ENCODE assay signal across 11 cellular contexts in the genomic region with DNA sequence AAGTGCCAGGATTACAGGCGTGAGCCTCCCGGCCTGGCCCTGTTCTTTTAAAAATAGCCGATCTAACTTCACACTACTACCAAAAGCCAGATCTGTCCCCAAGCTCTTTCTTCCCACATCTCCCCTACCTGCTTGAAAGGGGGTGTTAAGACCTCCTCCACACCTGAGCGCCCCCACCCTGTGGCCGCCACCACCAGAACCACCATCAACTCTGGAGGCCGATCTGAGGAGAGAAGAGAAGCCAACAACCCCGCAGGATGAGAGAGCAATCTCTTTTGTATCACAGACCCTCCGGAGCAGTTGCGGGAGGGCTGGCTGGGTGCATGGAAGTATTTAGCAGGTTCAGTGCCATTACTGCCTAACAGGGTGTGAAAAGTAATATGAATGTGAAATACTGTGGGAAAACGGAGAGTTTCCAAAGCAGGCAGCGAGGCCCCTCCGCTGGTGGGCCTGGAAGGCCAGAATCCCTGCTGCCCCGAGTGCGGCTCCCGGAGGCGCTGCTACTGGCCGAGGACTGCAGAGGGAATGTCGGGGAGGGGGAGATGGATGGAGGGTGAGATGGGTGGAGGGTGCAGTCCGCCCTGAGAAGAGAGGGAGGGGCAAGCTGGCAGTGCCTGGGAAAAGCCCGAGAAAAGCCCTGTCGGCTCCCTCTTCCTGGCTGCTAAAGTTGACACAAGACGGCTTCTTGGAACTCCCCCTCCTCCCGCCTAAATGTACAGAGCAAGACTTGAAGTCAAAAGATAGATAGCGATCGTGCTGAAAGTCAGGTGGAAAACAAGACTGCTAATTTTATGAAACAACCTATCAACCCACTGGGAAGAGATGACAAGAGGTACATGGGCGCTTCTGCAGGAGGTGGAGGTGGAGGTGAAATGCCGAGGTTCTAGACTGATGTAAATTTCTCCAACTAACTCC. TPM values are rescaled to one million over a fixed set of nuclear protein-coding genes. Genes with fewer than 3 reads are reported as not detected.
DNase-seq lines count a peak whose midpoint lies in the region; ATAC-seq lines count a peak whose summit lies in the region.
"Had no signal": no experiment of that assay in that cellular context is flagged by ENCODE, and none has a peak within 500 bp of the region (broad histone marks: within the 10 kb centered on the region; RNA-seq: fewer than 3 reads in every experiment).

No MANE protein-coding gene starts in this region.

- H3K4me1 Mint-ChIP-seq in activated T-cell treated with anti-CD3 and anti-CD28 coated beads, Interleukin-2, amount 50 U/mL, for 4 hours (ENCODE audit: low read depth) = peaks cover 31% of the 10 kb centered on the region
- peaks cover 16% of the 10 kb centered on the region for H3K4me1 Mint-ChIP-seq in activated naive CD8-positive, alpha-beta T cell treated with anti-CD3 and anti-CD28 coated beads, Interleukin-2, amount 10 ng/mL, durations not matched to agents 7 days and 5 days
- H3K4me1 Mint-ChIP-seq in immature natural killer cell = peaks cover 38 to 40% of the 10 kb centered on the region in 2 donors
- peaks cover 23% of the 10 kb centered on the region for H3K4me1 Mint-ChIP-seq in stimulated activated effector memory CD8-positive, alpha-beta T cell treated with anti-CD3 and anti-CD28 coated beads, Interleukin-12 subunit alpha, Interleukin-12 subunit beta, amount 100 ng/mL, for 72 hours

- ATAC-seq in activated T-cell treated with anti-CD3 and anti-CD28 coated beads, Interleukin-2, amount 50 U/mL, for 4 hours = no peak
- ATAC-seq in activated naive CD8-positive, alpha-beta T cell treated with anti-CD3 and anti-CD28 coated beads, Interleukin-2, amount 10 ng/mL, durations not matched to agents 7 days and 5 days (ENCODE audit: low read depth) = no peak
- ATAC-seq in stimulated activated effector memory CD8-positive, alpha-beta T cell treated with anti-CD3 and anti-CD28 coated beads, Interleukin-12 subunit alpha, Interleukin-12 subunit beta, amount 100 ng/mL, for 72 hours = no peak

- no peak for DNase-seq in activated T-cell treated with anti-CD3 and anti-CD28 coated beads, Interleukin-2, amount 50 U/mL, for 4 hours
- no peak for DNase-seq in activated T-cell treated with anti-CD3 and anti-CD28 coated beads, Interleukin-2, amount 50 U/mL, for 1 hour
- no peak for DNase-seq in activated naive CD8-positive, alpha-beta T cell treated with anti-CD3 and anti-CD28 coated beads, Interleukin-2, amount 10 ng/mL, durations not matched to agents 7 days and 5 days
- DNase-seq in immature natural killer cell (no peak), ureter (ENCODE audit: low spot score) (no peak), NCI-H1105 treated with DMSO at 0.1 percent for 48 hours (lab: John Stamatoyannopoulos, UW) (no peak), midbrain (lab: John Stamatoyannopoulos, UW) (no peak)
- DNase-seq in stimulated activated effector memory CD8-positive, alpha-beta T cell treated with anti-CD3 and anti-CD28 coated beads, Interleukin-12 subunit alpha, Interleukin-12 subunit beta, amount 100 ng/mL, for 72 hours (ENCODE audit: low spot score in 2 of 2) = no peak
- DNase-seq: ACHN; activated CD4-positive, alpha-beta T cell treated with anti-CD3 and anti-CD28 coated beads for 48 hours; occipital lobe had no signal

- H3K9me3 Mint-ChIP-seq in activated T-cell treated with anti-CD3 and anti-CD28 coated beads, Interleukin-2, amount 50 U/mL, for 4 hours = no peaks in the 10 kb centered on the region
- H3K9me3 Mint-ChIP-seq in activated naive CD8-positive, alpha-beta T cell treated with anti-CD3 and anti-CD28 coated beads, Interleukin-2, amount 10 ng/mL, durations not matched to agents 7 days and 5 days = no peaks in the 10 kb centered on the region
- H3K9me3 Mint-ChIP-seq in immature natural killer cell = peaks cover 0 to 37% (median 7%) of the 10 kb centered on the region in 6 donors
- no peaks in the 10 kb centered on the region for H3K9me3 Mint-ChIP-seq in stimulated activated effector memory CD8-positive, alpha-beta T cell treated with anti-CD3 and anti-CD28 coated beads, Interleukin-12 subunit alpha, Interleukin-12 subunit beta, amount 100 ng/mL, for 72 hours

- POLR2A ChIA-PET in activated naive CD8-positive, alpha-beta T cell treated with anti-CD3 and anti-CD28 coated beads, Interleukin-2, amount 10 ng/mL, durations not matched to agents 7 days and 5 days (lab: Charles Lee) = no interaction called here

- peaks cover 95% of the 10 kb centered on the region for H3K27me3 Mint-ChIP-seq in activated T-cell treated with anti-CD3 and anti-CD28 coated beads, Interleukin-2, amount 50 U/mL, for 4 hours (ENCODE audit: low read depth)
- H3K27me3 Mint-ChIP-seq in activated naive CD8-positive, alpha-beta T cell treated with anti-CD3 and anti-CD28 coated beads, Interleukin-2, amount 10 ng/mL, durations not matched to agents 7 days and 5 days = peaks cover 94% of the 10 kb centered on the region
- peaks cover 42 to 69% (median 42%) of the 10 kb centered on the region in 3 donors for H3K27me3 Mint-ChIP-seq in immature natural killer cell (ENCODE audit: low read depth in 3 of 3)

- no peak overlapping the region for H3K27ac Mint-ChIP-seq in activated naive CD8-positive, alpha-beta T cell treated with anti-CD3 and anti-CD28 coated beads, Interleukin-2, amount 10 ng/mL, durations not matched to agents 7 days and 5 days
- no peak overlapping the region for H3K27ac Mint-ChIP-seq in immature natural killer cell
- no peak overlapping the region for H3K27ac Mint-ChIP-seq in stimulated activated effector memory CD8-positive, alpha-beta T cell treated with anti-CD3 and anti-CD28 coated beads, Interleukin-12 subunit alpha, Interleukin-12 subunit beta, amount 100 ng/mL, for 72 hours

- H3K36me3 Mint-ChIP-seq in activated T-cell treated with anti-CD3 and anti-CD28 coated beads, Interleukin-2, amount 50 U/mL, for 4 hours (ENCODE audit: insufficient read depth) = no peaks in the 10 kb centered on the region
- H3K36me3 Mint-ChIP-seq in activated naive CD8-positive, alpha-beta T cell treated with anti-CD3 and anti-CD28 coated beads, Interleukin-2, amount 10 ng/mL, durations not matched to agents 7 days and 5 days = peaks cover 4% of the 10 kb centered on the region
- peaks cover 0 to 5% (median 0%) of the 10 kb centered on the region in 3 donors for H3K36me3 Mint-ChIP-seq in immature natural killer cell
- no peaks in the 10 kb centered on the region for H3K36me3 Mint-ChIP-seq in stimulated activated effector memory CD8-positive, alpha-beta T cell treated with anti-CD3 and anti-CD28 coated beads, Interleukin-12 subunit alpha, Interleukin-12 subunit beta, amount 100 ng/mL, for 72 hours

- H3K4me3 Mint-ChIP-seq in activated T-cell treated with anti-CD3 and anti-CD28 coated beads, Interleukin-2, amount 50 U/mL, for 4 hours = peak overlapping the region; percentile 33
- H3K4me3 Mint-ChIP-seq in activated naive CD8-positive, alpha-beta T cell treated with anti-CD3 and anti-CD28 coated beads, Interleukin-2, amount 10 ng/mL, durations not matched to agents 7 days and 5 days = peak overlapping the region; percentile 62
- peak overlapping the region; percentile 74 to 81 (median 77) for H3K4me3 Mint-ChIP-seq in immature natural killer cell
- peak overlapping the region; percentile 61 for H3K4me3 Mint-ChIP-seq in stimulated activated effector memory CD8-positive, alpha-beta T cell treated with anti-CD3 and anti-CD28 coated beads, Interleukin-12 subunit alpha, Interleukin-12 subunit beta, amount 100 ng/mL, for 72 hours

RNA-seq across cellular contexts. Expression of gene HAND2, which starts 22.3 kb away (rescaled TPM):
- not detected for total RNA-seq in activated T-cell treated with anti-CD3 and anti-CD28 coated beads, Interleukin-2, amount 50 U/mL, for 4 hours
- not detected for total RNA-seq in activated naive CD8-positive, alpha-beta T cell treated with anti-CD3 and anti-CD28 coated beads, Interleukin-2, amount 10 ng/mL, durations not matched to agents 7 days and 5 days
- not detected for polyA plus RNA-seq in immature natural killer cell
- 0.21 TPM for total RNA-seq in ureter
- total RNA-seq: occipital lobe had no signal
